In the genomic region with DNA sequence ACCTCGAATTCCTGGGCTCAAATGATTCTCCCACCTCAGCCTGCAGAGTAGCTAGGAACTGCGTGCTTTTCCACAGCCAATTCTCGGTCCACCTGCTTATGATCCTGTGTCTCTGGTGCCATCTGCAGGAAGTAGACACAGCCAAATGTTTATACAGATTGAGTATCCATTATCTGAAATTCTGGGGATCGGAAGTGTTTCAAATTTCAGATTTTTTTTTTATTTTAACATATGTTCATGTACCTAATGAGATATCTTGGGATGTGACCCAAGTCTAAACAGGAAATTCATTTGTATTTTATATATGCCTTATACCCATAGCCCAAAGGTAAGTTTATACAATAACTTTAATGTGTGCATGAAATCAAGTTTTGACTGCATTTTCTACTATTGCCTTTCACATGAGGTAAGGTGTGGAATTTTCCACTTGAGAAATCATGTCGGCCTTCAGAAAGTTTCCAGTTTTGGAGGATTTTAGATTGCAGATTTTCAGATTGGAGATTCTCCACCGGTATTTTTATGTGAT, we compare ENCODE assay signal across 8 cellular contexts.
DNase-seq lines count a peak whose midpoint lies in the region; ATAC-seq, FAIRE-seq and TF ChIP-seq lines count a peak whose summit lies in the region.

No MANE protein-coding gene starts in this region.

- no peak overlapping the region for H3K9ac ChIP-seq in astrocyte (ENCODE audit: low read length)

- H3K4me3 ChIP-seq in astrocyte (ENCODE audit: insufficient read depth, low read depth, low read length) (no peak overlapping the region), uterus (no peak overlapping the region)

- H3K27ac ChIP-seq in astrocyte (ENCODE audit: low read depth, low read length) = no peak overlapping the region
- no peak overlapping the region for H3K27ac ChIP-seq in uterus

- no peak for TF ChIP-seq POLR2A in uterus (IDR thresholded peaks at IDR 0.05)
- no peak for TF ChIP-seq POLR2A in H54 (IDR thresholded peaks at IDR 0.05; ENCODE audit: low read depth, low read length)

- peaks cover 5% of the 10 kb centered on the region for H3K4me1 Mint-ChIP-seq in activated naive CD4-positive, alpha-beta T cell treated with anti-CD3 and anti-CD28 coated beads for 36 hours (ENCODE audit: low read depth)
- H3K4me1 Mint-ChIP-seq in astrocyte (ENCODE audit: low read depth, unreplicated experiment) = peaks cover 21% of the 10 kb centered on the region

- H3K79me2 ChIP-seq in astrocyte (ENCODE audit: insufficient read depth, low read length) = no peaks in the 10 kb centered on the region

- peak; percentile 37 for DNase-seq in activated naive CD4-positive, alpha-beta T cell treated with anti-CD3 and anti-CD28 coated beads for 36 hours
- DNase-seq in activated naive CD4-positive, alpha-beta T cell (lab: John Stamatoyannopoulos, UW) = no peak
- DNase-seq in NCI-H1092 treated with DMSO at 0.1 percent for 48 hours (lab: John Stamatoyannopoulos, UW) (peak; percentile 12), astrocyte (ENCODE audit: low read depth) (peak; percentile 51), uterus (peak; percentile 19 to 29), H54 (ENCODE audit: insufficient read length, low spot score) (no peak)

- TF ChIP-seq CTCF in astrocyte (IDR thresholded peaks at IDR 0.05; ENCODE audit: insufficient read depth, low read depth, low read length) (peak; percentile 51), uterus (IDR thresholded peaks at IDR 0.05) (peak in 3 of 4 experiments; percentile 15 to 40 (median 25))

- H3K27ac Mint-ChIP-seq in activated naive CD4-positive, alpha-beta T cell treated with anti-CD3 and anti-CD28 coated beads for 36 hours = no peak overlapping the region
- H3K27ac Mint-ChIP-seq in astrocyte (ENCODE audit: unreplicated experiment) = peak overlapping the region; percentile 60

- peak overlapping the region; percentile 39 for H3K4me2 ChIP-seq in astrocyte (ENCODE audit: low read length)

- no peaks in the 10 kb centered on the region for H3K36me3 Mint-ChIP-seq in activated naive CD4-positive, alpha-beta T cell treated with anti-CD3 and anti-CD28 coated beads for 36 hours (ENCODE audit: low read depth)
- H3K36me3 Mint-ChIP-seq in astrocyte (ENCODE audit: low read depth, unreplicated experiment) = no peaks in the 10 kb centered on the region

- FAIRE-seq in astrocyte (lab: Jason Lieb, UNC) = no peak
- peak; percentile 91 for FAIRE-seq in islet of Langerhans (lab: Jason Lieb, UNC)
- FAIRE-seq in H54 (lab: Jason Lieb, UNC) = no peak

- no peak for ATAC-seq in GM18511 (IDR thresholded peaks at IDR 0.05; ENCODE audit: unreplicated experiment)

- H2AFZ ChIP-seq in astrocyte (ENCODE audit: low read depth, low read length) = no peak overlapping the region

- peaks cover 36% of the 10 kb centered on the region for H3K27me3 Mint-ChIP-seq in activated naive CD4-positive, alpha-beta T cell treated with anti-CD3 and anti-CD28 coated beads for 36 hours (ENCODE audit: low read depth)
- peaks cover 4% of the 10 kb centered on the region for H3K27me3 Mint-ChIP-seq in astrocyte (ENCODE audit: low read depth, unreplicated experiment)

- H3K4me3 Mint-ChIP-seq in activated naive CD4-positive, alpha-beta T cell treated with anti-CD3 and anti-CD28 coated beads for 36 hours = no peak overlapping the region
- H3K4me3 Mint-ChIP-seq in astrocyte (ENCODE audit: unreplicated experiment) = no peak overlapping the region

- H3K36me3 ChIP-seq in astrocyte (ENCODE audit: insufficient read depth, low read length) (no peaks in the 10 kb centered on the region), uterus (no peaks in the 10 kb centered on the region)

- no peaks in the 10 kb centered on the region for H4K20me1 ChIP-seq in astrocyte (ENCODE audit: insufficient read depth, low read length)

- H3K4me1 ChIP-seq in astrocyte (ENCODE audit: insufficient read depth, low read length) (no peaks in the 10 kb centered on the region), uterus (no peaks in the 10 kb centered on the region)

- H3K27me3 ChIP-seq in astrocyte (ENCODE audit: insufficient read depth, low read length) = peaks cover 17% of the 10 kb centered on the region
- no peaks in the 10 kb centered on the region for H3K27me3 ChIP-seq in uterus

- intact Hi-C loops in activated naive CD4-positive, alpha-beta T cell treated with anti-CD3 and anti-CD28 coated beads for 36 hours (cut with micrococcal nuclease) = loop anchor here (2.0 kb wide), 2 partner anchors 13 to 379 kb away; partner anchors contain the start of gene SNX18
- intact Hi-C loops in uterus (cut with DNase I; ENCODE audit: low total_unique reads) = no loop called here

- H3K9me3 Mint-ChIP-seq in activated naive CD4-positive, alpha-beta T cell treated with anti-CD3 and anti-CD28 coated beads for 36 hours = no peaks in the 10 kb centered on the region
- no peaks in the 10 kb centered on the region for H3K9me3 Mint-ChIP-seq in astrocyte (ENCODE audit: unreplicated experiment)

- H3K9me3 ChIP-seq in astrocyte (ENCODE audit: insufficient read depth, low read depth, low read length) (no peaks in the 10 kb centered on the region), uterus (no peaks in the 10 kb centered on the region)

- CTCF ChIA-PET in activated naive CD4-positive, alpha-beta T cell treated with anti-CD3 and anti-CD28 coated beads for 36 hours (lab: Charles Lee) = interaction anchor here (0.7 to 2.9 kb wide), 16 partner anchors 9 to 460 kb away, joined by 3 to 11 read pairs (median 6); partner anchors contain the start of genes GPX8 and SNX18

Comparison
In these comparisons a context has a peak if more than half of its experiments do, and no peak if none do; other contexts are left out.
1. DNase-seq: peak in activated naive CD4-positive, alpha-beta T cell treated with anti-CD3 and anti-CD28 coated beads for 36 hours (single experiment), NCI-H1092 treated with DMSO at 0.1 percent for 48 hours (single experiment), astrocyte (single experiment) and uterus (2 of 2); none in activated naive CD4-positive, alpha-beta T cell (0 of 4) and H54 (single experiment).